Comparison of ENCODE assay signal across 37 cellular contexts in the genomic region with DNA sequence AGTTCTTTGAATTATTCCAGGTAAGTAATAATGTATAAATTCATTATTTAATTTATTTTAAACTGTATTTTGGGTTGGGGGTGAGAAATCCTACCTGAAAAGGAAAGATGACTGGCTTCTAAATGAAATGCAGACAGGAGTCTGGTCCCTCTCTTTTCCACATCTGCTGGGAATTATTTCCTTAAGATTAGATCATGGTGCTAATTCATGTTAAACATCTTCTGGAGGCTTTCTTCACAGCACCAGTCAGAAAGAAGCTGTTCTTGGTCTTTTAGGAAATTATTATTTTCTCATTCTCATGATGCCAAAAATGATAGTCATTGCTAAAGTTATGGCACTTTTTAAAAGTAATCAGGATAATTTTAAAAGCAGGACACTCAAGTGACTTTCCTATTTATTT.
"Had no signal": no experiment of that assay in that cellular context is flagged by ENCODE, and none has a peak within 500 bp of the region (broad histone marks: within the 10 kb centered on the region; RNA-seq: fewer than 3 reads in every experiment).

No MANE protein-coding gene starts in this region.

- H3K9me3 ChIP-seq: adrenal gland, body of pancreas, breast epithelium had no signal

- H3K9me3 Mint-ChIP-seq: activated B cell treated with CpG ODN at 0.5 μM for 24 hours; activated CD4-positive, alpha-beta memory T cell treated with anti-CD3 and anti-CD28 coated beads for 36 hours; activated CD8-positive, alpha-beta T cell treated with anti-CD3 and anti-CD28 coated beads for 36 hours; activated naive CD4-positive, alpha-beta T cell treated with anti-CD3 and anti-CD28 coated beads for 36 hours; activated naive CD4-positive, alpha-beta T cell treated with anti-CD3 and anti-CD28 coated beads, Interleukin-2, amount 50 U/mL, for 72 hours; activated naive CD8-positive, alpha-beta T cell treated with anti-CD3 and anti-CD28 coated beads for 36 hours; activated T-cell treated with anti-CD3 and anti-CD28 coated beads, Interleukin-2, amount 50 U/mL, for 4 hours; activated T-helper 1 cell treated with anti-CD3 and anti-CD28 coated beads, Interleukin-12 subunit alpha, Interleukin-12 subunit beta, Interleukin-2, Interleukin-4 antibody, amounts not matched to agents 30 ng/mL and 10 ng/mL and 1 ng/mL, durations not matched to agents 14 hours and 24 hours and 36 hours; activated T-helper 17 cell treated with anti-CD3 and anti-CD28 coated beads, Interleukin-2, amount 50 U/mL, for 72 hours; central memory CD8-positive, alpha-beta T cell; T-helper 1 cell treated with Interleukin-12 subunit alpha and Interleukin-12 subunit beta and Interleukin-4 antibody, amounts not matched to agents 30 μg/mL and 1 μg/mL, for 36 hours; T-helper 2 cell treated with Interferon-gamma antibody and Interleukin-4, amounts not matched to agents 5 μg/mL and 100 μg/mL, for 36 hours had no signal

- H3K4me1 ChIP-seq: adrenal gland, body of pancreas, breast epithelium had no signal

- H3K27me3 Mint-ChIP-seq: activated B cell treated with CpG ODN at 0.5 μM for 24 hours; activated CD4-positive, alpha-beta memory T cell treated with anti-CD3 and anti-CD28 coated beads for 36 hours; activated CD4-positive, alpha-beta T cell treated with anti-CD3 and anti-CD28 coated beads, Interleukin-2, amount 10 ng/mL, durations not matched to agents 24 days and 14 days; activated CD8-positive, alpha-beta T cell treated with anti-CD3 and anti-CD28 coated beads for 36 hours; activated naive CD8-positive, alpha-beta T cell treated with anti-CD3 and anti-CD28 coated beads for 36 hours; activated T-helper 17 cell treated with anti-CD3 and anti-CD28 coated beads, Interleukin-2, amount 50 U/mL, for 72 hours; central memory CD8-positive, alpha-beta T cell had no signal

- H3K4me3 Mint-ChIP-seq: activated B cell treated with CpG ODN at 0.5 μM for 24 hours; activated CD4-positive, alpha-beta memory T cell treated with anti-CD3 and anti-CD28 coated beads for 36 hours; activated CD4-positive, alpha-beta T cell treated with anti-CD3 and anti-CD28 coated beads, Interleukin-2, amount 10 ng/mL, durations not matched to agents 24 days and 14 days; activated CD8-positive, alpha-beta T cell treated with anti-CD3 and anti-CD28 coated beads for 36 hours; activated naive CD4-positive, alpha-beta T cell treated with anti-CD3 and anti-CD28 coated beads for 36 hours; activated naive CD8-positive, alpha-beta T cell treated with anti-CD3 and anti-CD28 coated beads for 36 hours; activated T-cell treated with anti-CD3 and anti-CD28 coated beads, Interleukin-2, amount 50 U/mL, for 4 hours; activated T-cell treated with anti-CD3 and anti-CD28 coated beads, Interleukin-2, amount 50 U/mL, for 72 hours; activated T-helper 1 cell treated with anti-CD3 and anti-CD28 coated beads, Interleukin-12 subunit alpha, Interleukin-12 subunit beta, Interleukin-2, Interleukin-4 antibody, amounts not matched to agents 30 ng/mL and 10 ng/mL and 1 ng/mL, durations not matched to agents 14 hours and 24 hours and 36 hours; activated T-helper 17 cell treated with anti-CD3 and anti-CD28 coated beads, Interleukin-2, amount 50 U/mL, for 72 hours; central memory CD8-positive, alpha-beta T cell; T-helper 1 cell treated with Interleukin-12 subunit alpha and Interleukin-12 subunit beta and Interleukin-4 antibody, amounts not matched to agents 30 μg/mL and 1 μg/mL, for 36 hours; T-helper 2 cell treated with Interferon-gamma antibody and Interleukin-4, amounts not matched to agents 5 μg/mL and 100 μg/mL, for 36 hours had no signal

- DNase-seq: activated B cell treated with CpG ODN at 0.5 μM for 24 hours; activated CD4-positive, alpha-beta memory T cell treated with anti-CD3 and anti-CD28 coated beads for 36 hours; activated CD4-positive, alpha-beta T cell treated with anti-CD3 and anti-CD28 coated beads for 4 hours; activated CD4-positive, alpha-beta T cell treated with anti-CD3 and anti-CD28 coated beads, Interleukin-2, amount 10 ng/mL, durations not matched to agents 24 days and 14 days; activated CD4-positive, alpha-beta T cell treated with anti-CD3 and anti-CD28 coated beads, Interleukin-2, amount 50 U/mL, for 1 hour; activated CD4-positive, alpha-beta T cell treated with anti-CD3 and anti-CD28 coated beads, Interleukin-2, amount 50 U/mL, for 4 hours; activated CD4-positive, CD25-positive, alpha-beta regulatory T cell treated with anti-CD3 and anti-CD28 coated beads, Interleukin-2, amount 50 U/mL, for 72 hours; activated CD8-positive, alpha-beta memory T cell treated with anti-CD3 and anti-CD28 coated beads, Interleukin-2, amount 50 U/mL, for 4 hours; activated CD8-positive, alpha-beta T cell treated with anti-CD3 and anti-CD28 coated beads for 36 hours; activated effector memory CD4-positive, alpha-beta T cell treated with anti-CD3 and anti-CD28 coated beads, Interleukin-2, amount 50 U/mL, for 16 hours; activated gamma-delta T cell treated with Interleukin-2 at 50 U/mL for 16 hours; activated naive CD4-positive, alpha-beta T cell; activated naive CD4-positive, alpha-beta T cell treated with anti-CD3 and anti-CD28 coated beads for 36 hours; activated naive CD4-positive, alpha-beta T cell treated with anti-CD3 and anti-CD28 coated beads, Interleukin-2, amount 50 U/mL, for 16 hours; activated naive CD8-positive, alpha-beta T cell treated with anti-CD3 and anti-CD28 coated beads for 36 hours; activated T-cell treated with anti-CD3 and anti-CD28 coated beads for 4 hours; activated T-cell treated with anti-CD3 and anti-CD28 coated beads, Interleukin-2, amount 50 U/mL, for 1 hour; activated T-cell treated with anti-CD3 and anti-CD28 coated beads, Interleukin-2, amount 50 U/mL, for 4 hours; activated T-cell treated with anti-CD3 and anti-CD28 coated beads, Interleukin-2, amount 50 U/mL, for 72 hours; adrenal gland; amniotic stem cell; aorta; body of pancreas; brain microvascular endothelial cell; caudate nucleus; cerebellar nuclear complex; T-helper 1 cell; T-helper 2 cell; T-helper 9 cell had no signal

- H3K27ac ChIP-seq: adrenal gland, body of pancreas, brain microvascular endothelial cell, breast epithelium, VCaP had no signal

- ATAC-seq: activated CD8-positive, alpha-beta T cell treated with anti-CD3 and anti-CD28 coated beads for 36 hours; activated naive CD4-positive, alpha-beta T cell treated with anti-CD3 and anti-CD28 coated beads, Interleukin-2, amount 50 U/mL, for 72 hours; activated T-cell treated with anti-CD3 and anti-CD28 coated beads, Interleukin-2, amount 50 U/mL, for 4 hours; activated T-cell treated with anti-CD3 and anti-CD28 coated beads, Interleukin-2, amount 50 U/mL, for 72 hours; activated T-helper 17 cell treated with anti-CD3 and anti-CD28 coated beads, Interleukin-2, amount 50 U/mL, for 72 hours; body of pancreas had no signal

- H3K27ac Mint-ChIP-seq: activated B cell treated with CpG ODN at 0.5 μM for 24 hours; activated CD4-positive, alpha-beta memory T cell treated with anti-CD3 and anti-CD28 coated beads for 36 hours; activated CD4-positive, alpha-beta T cell treated with anti-CD3 and anti-CD28 coated beads, Interleukin-2, amount 10 ng/mL, durations not matched to agents 24 days and 14 days; activated CD8-positive, alpha-beta T cell treated with anti-CD3 and anti-CD28 coated beads for 36 hours; activated naive CD4-positive, alpha-beta T cell treated with anti-CD3 and anti-CD28 coated beads for 36 hours; activated naive CD4-positive, alpha-beta T cell treated with anti-CD3 and anti-CD28 coated beads, Interleukin-2, amount 50 U/mL, for 72 hours; activated naive CD8-positive, alpha-beta T cell treated with anti-CD3 and anti-CD28 coated beads for 36 hours; activated T-cell treated with anti-CD3 and anti-CD28 coated beads, Interleukin-2, amount 50 U/mL, for 72 hours; activated T-helper 1 cell treated with anti-CD3 and anti-CD28 coated beads, Interleukin-12 subunit alpha, Interleukin-12 subunit beta, Interleukin-2, Interleukin-4 antibody, amounts not matched to agents 30 ng/mL and 10 ng/mL and 1 ng/mL, durations not matched to agents 14 hours and 24 hours and 36 hours; activated T-helper 17 cell treated with anti-CD3 and anti-CD28 coated beads, Interleukin-2, amount 50 U/mL, for 72 hours; T-helper 1 cell treated with Interleukin-12 subunit alpha and Interleukin-12 subunit beta and Interleukin-4 antibody, amounts not matched to agents 30 μg/mL and 1 μg/mL, for 36 hours; T-helper 2 cell treated with Interferon-gamma antibody and Interleukin-4, amounts not matched to agents 5 μg/mL and 100 μg/mL, for 36 hours had no signal

- H3K36me3 ChIP-seq: adrenal gland, brain microvascular endothelial cell, breast epithelium had no signal

- H3K27me3 ChIP-seq: adrenal gland, body of pancreas, brain microvascular endothelial cell, breast epithelium had no signal

- H3K4me3 ChIP-seq: adrenal gland, body of pancreas, breast epithelium had no signal

- H3K36me3 Mint-ChIP-seq: activated CD4-positive, alpha-beta memory T cell treated with anti-CD3 and anti-CD28 coated beads for 36 hours; activated naive CD4-positive, alpha-beta T cell treated with anti-CD3 and anti-CD28 coated beads, Interleukin-2, amount 50 U/mL, for 72 hours had no signal
